ENCODE assay signal across 8 cellular contexts in the genomic region with DNA sequence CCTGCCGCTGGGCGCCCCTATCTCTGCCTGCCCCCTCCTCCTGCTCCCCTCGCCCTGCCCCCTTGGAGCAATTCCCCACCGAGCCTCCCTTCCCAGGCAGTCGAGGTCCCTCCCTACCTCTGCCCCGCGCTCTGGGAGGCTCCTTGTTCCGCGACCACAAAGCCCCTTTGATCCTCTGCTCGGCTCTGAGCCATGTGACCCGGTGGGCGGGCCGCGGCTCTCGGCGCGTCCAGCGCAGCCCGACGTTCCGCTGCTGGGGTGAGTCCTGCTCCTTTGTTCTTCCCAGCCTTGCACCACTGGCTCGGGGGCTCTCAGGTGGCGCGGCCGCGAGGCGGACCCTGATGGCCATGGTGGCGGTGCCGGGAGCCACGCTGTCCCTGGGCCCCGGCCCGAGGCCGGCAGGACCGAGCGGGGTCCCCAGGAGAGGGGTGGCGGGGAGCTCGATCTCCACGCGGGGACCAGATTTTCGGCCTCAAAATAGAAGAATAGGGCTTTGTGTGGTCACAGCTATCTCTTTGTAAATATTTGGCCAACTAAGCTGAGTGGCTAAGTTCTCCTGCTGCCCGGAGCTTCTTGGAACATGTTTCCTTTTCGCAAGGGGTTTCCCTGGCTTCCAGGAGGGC.
DNase-seq lines count a peak whose midpoint lies in the region; ATAC-seq and TF ChIP-seq lines count a peak whose summit lies in the region.

No MANE protein-coding gene starts in this region.

- no TSS peak for BruUV-seq in mammary epithelial cell (replicated peaks; lab: Mats Ljungman, UMichigan)

- peaks cover 98% of the 10 kb centered on the region for H3K79me2 ChIP-seq in mammary epithelial cell (ENCODE audit: insufficient read depth, low read length)

- H3K9me3 ChIP-seq in KOPT-K1 (ENCODE audit: insufficient read depth, low read length, poor library complexity, severe bottlenecking) (no peaks in the 10 kb centered on the region), mammary epithelial cell (replicated peaks; ENCODE audit: insufficient read depth, low read length) (no peaks in the 10 kb centered on the region)

- dilution Hi-C loops in mammary epithelial cell (cut with HindIII; ENCODE audit: low sequenced_read_pairs): loop anchor here (10.0 kb wide), 1 partner anchor 127 kb away; no protein-coding TSS in a partner anchor

- H3K9ac ChIP-seq in mammary epithelial cell (ENCODE audit: insufficient read depth, low read length): peak overlapping the region; percentile 65

- no peak for TF ChIP-seq CTCF in GM06990 (IDR thresholded peaks at IDR 0.05; ENCODE audit: insufficient read depth, low read length, poor library complexity, severe bottlenecking)
- TF ChIP-seq CTCF in mammary epithelial cell (conservative IDR thresholded peaks at IDR 0.05 in 1 of 2, IDR thresholded peaks at IDR 0.05 in 1 of 2; ENCODE audit: extremely low read depth in 1 of 2, insufficient read depth in 1 of 2, low read depth in 1 of 2, low read length in 2 of 2): no peak

- H3K4me1 ChIP-seq in mammary epithelial cell (ENCODE audit: insufficient read depth, low read length): peaks cover 74% of the 10 kb centered on the region

- in situ Hi-C loops in mammary epithelial cell (cut with MboI; ENCODE audit: low sequenced_read_pairs in 2 of 2): no loop called here

- H3K4me3 ChIP-seq in GM06990 (replicated peaks; ENCODE audit: low read depth, low read length) (peak overlapping the region; percentile 90), mammary epithelial cell (replicated peaks in 1 of 3; ENCODE audit: insufficient read depth in 1 of 3, low read depth in 2 of 3, low read length in 3 of 3) (peak overlapping the region; percentile 18 to 51 (median 47)), skin epidermis (peak overlapping the region; percentile 39 to 54 (median 46))

- H3K36me3 ChIP-seq in GM06990 (ENCODE audit: control insufficient read depth, insufficient read depth, low read length) (peaks cover 4% of the 10 kb centered on the region), KOPT-K1 (ENCODE audit: insufficient read depth, low read length) (peaks cover 22% of the 10 kb centered on the region), mammary epithelial cell (ENCODE audit: insufficient read depth, low read length) (no peaks in the 10 kb centered on the region)

- H3K27me3 ChIP-seq in GM06990 (replicated peaks; ENCODE audit: control insufficient read depth, insufficient read depth, low read length) (no peaks in the 10 kb centered on the region), mammary epithelial cell (ENCODE audit: insufficient read depth, low read length) (no peaks in the 10 kb centered on the region)

- H3K27ac ChIP-seq in KOPT-K1 (ENCODE audit: low read depth, low read length, poor library complexity, severe bottlenecking) (peak overlapping the region; percentile 96), mammary epithelial cell (ENCODE audit: insufficient read depth, low read depth, low read length) (peak overlapping the region; percentile 73), skin epidermis (peak overlapping the region; percentile 67 to 99 (median 87))

- intact Hi-C loops in mammary epithelial cell (cut with micrococcal nuclease): loop anchor here (2.0 kb wide), 1 partner anchor 21 kb away; no protein-coding TSS in a partner anchor

- DNase-seq in GM06990 (ENCODE audit: extremely low read depth, insufficient read length) (peak; percentile 78), T-helper 22 cell (ENCODE audit: low read depth) (peak; percentile 65), mammary epithelial cell (peak; percentile 60), iris pigment epithelial cell (ENCODE audit: low read depth) (peak; percentile 81), LoVo (ENCODE audit: low spot score) (no peak)

- H2AFZ ChIP-seq in mammary epithelial cell (ENCODE audit: low read depth, low read length): no peak overlapping the region

- H4K20me1 ChIP-seq in mammary epithelial cell (ENCODE audit: insufficient read depth, low read length): no peaks in the 10 kb centered on the region

- no peak for ATAC-seq in HG03457 (IDR thresholded peaks at IDR 0.05; ENCODE audit: unreplicated experiment)

- H3K4me2 ChIP-seq in mammary epithelial cell (ENCODE audit: insufficient read depth, low read depth, low read length): peak overlapping the region; percentile 94

- CTCF ChIA-PET in mammary epithelial cell (lab: Charles Lee; ENCODE audit: low non-redundant PET): interaction anchor here (0.5 kb wide), 1 partner anchor 10 kb away, joined by 3 read pairs; no protein-coding TSS in a partner anchor

- WGBS in mammary epithelial cell (ENCODE audit: low coverage, missing lambda C conversion rate): 8% methylated on average over 16 of the region's 42 CpGs
